ENCODE assay signal across 10 cellular contexts in genomic region chr4:125390126-125390525, GRCh38.
DNase-seq lines count a peak whose midpoint lies in the region; FAIRE-seq and TF ChIP-seq lines count a peak whose summit lies in the region.
"Had no signal": no experiment of that assay in that cellular context is flagged by ENCODE, and none has a peak within 500 bp of the region (broad histone marks: within the 10 kb centered on the region; RNA-seq: fewer than 3 reads in every experiment).

No MANE protein-coding gene starts in this region.

- intact Hi-C loops in dorsolateral prefrontal cortex (cut with DNase I): no loop called here

- no peak overlapping the region for H2BK15ac ChIP-seq in mesenchymal stem cell (ENCODE audit: low read depth, poor library complexity, severe bottlenecking)

- H3K27me3 Mint-ChIP-seq in activated CD4-positive, alpha-beta T cell treated with anti-CD3 and anti-CD28 coated beads, Interleukin-2, amount 10 ng/mL, durations not matched to agents 7 days and 5 days: no peaks in the 10 kb centered on the region

- no peaks in the 10 kb centered on the region for H3K27me3 ChIP-seq in dorsolateral prefrontal cortex
- H3K27me3 ChIP-seq in mesenchymal stem cell (ENCODE audit: control insufficient read depth in 1 of 2, insufficient read depth in 1 of 2, low read length in 2 of 2): no peaks in the 10 kb centered on the region
- H3K27me3 ChIP-seq in effector memory CD4-positive, alpha-beta T cell (replicated peaks; ENCODE audit: control insufficient read depth, insufficient read depth, low read length, poor library complexity, severe bottlenecking): no peaks in the 10 kb centered on the region

- no peaks in the 10 kb centered on the region for H3K79me1 ChIP-seq in mesenchymal stem cell (replicated peaks; ENCODE audit: low read length, poor library complexity, severe bottlenecking)

- peak overlapping the region in 1 of 2 experiments; percentile 49 for H2BK12ac ChIP-seq in mesenchymal stem cell (ENCODE audit: low read length in 2 of 2)

- H3K23ac ChIP-seq in mesenchymal stem cell (ENCODE audit: low read length in 2 of 2): no peak overlapping the region

- H3K4me3 ChIP-seq in dorsolateral prefrontal cortex (peak overlapping the region in 1 of 59 donors; percentile 4), mesenchymal stem cell (ENCODE audit: insufficient read depth in 1 of 2, low read depth in 1 of 2, low read length in 2 of 2) (peak overlapping the region in 1 of 2 experiments; percentile 55)
- H3K4me3 ChIP-seq in effector memory CD4-positive, alpha-beta T cell (ENCODE audit: insufficient read depth, low read depth, low read length, poor library complexity, severe bottlenecking): no peak overlapping the region

- no peak overlapping the region for H4K91ac ChIP-seq in mesenchymal stem cell (ENCODE audit: low read length)

- CTCF ChIA-PET in activated CD4-positive, alpha-beta T cell treated with anti-CD3 and anti-CD28 coated beads, Interleukin-2, amount 10 ng/mL, durations not matched to agents 7 days and 5 days (lab: Charles Lee): no interaction called here

- FAIRE-seq in urothelium cell line (lab: Jason Lieb, UNC): no peak
- FAIRE-seq: colon had no signal

- no peak for TF ChIP-seq CTCF in dorsolateral prefrontal cortex (IDR thresholded peaks at IDR 0.05 in 54 of 56, conservative IDR thresholded peaks at IDR 0.05 in 2 of 56; ENCODE audit: low read depth in 1 of 56, partially characterized antibody in 56 of 56)

- no peaks in the 10 kb centered on the region for H3K9me3 Mint-ChIP-seq in activated CD4-positive, alpha-beta T cell treated with anti-CD3 and anti-CD28 coated beads, Interleukin-2, amount 10 ng/mL, durations not matched to agents 7 days and 5 days

- H3K4me1 Mint-ChIP-seq in activated CD4-positive, alpha-beta T cell treated with anti-CD3 and anti-CD28 coated beads, Interleukin-2, amount 10 ng/mL, durations not matched to agents 7 days and 5 days: no peaks in the 10 kb centered on the region

- peaks cover 2% of the 10 kb centered on the region for H3K4me1 ChIP-seq in mesenchymal stem cell (ENCODE audit: control insufficient read depth, insufficient read depth, low read depth, low read length)
- no peaks in the 10 kb centered on the region for H3K4me1 ChIP-seq in effector memory CD4-positive, alpha-beta T cell (ENCODE audit: control insufficient read depth, insufficient read depth, low read length, poor library complexity, severe bottlenecking)

- H3K4me2 ChIP-seq in mesenchymal stem cell (ENCODE audit: low read length, poor library complexity, severe bottlenecking): no peak overlapping the region

- no peaks in the 10 kb centered on the region for H3K36me3 Mint-ChIP-seq in activated CD4-positive, alpha-beta T cell treated with anti-CD3 and anti-CD28 coated beads, Interleukin-2, amount 10 ng/mL, durations not matched to agents 7 days and 5 days (ENCODE audit: low read depth)

- no peaks in the 10 kb centered on the region for H3K36me3 ChIP-seq in mesenchymal stem cell (ENCODE audit: control insufficient read depth in 1 of 2, insufficient read depth in 2 of 2, low read depth in 1 of 2, low read length in 2 of 2)
- no peaks in the 10 kb centered on the region for H3K36me3 ChIP-seq in effector memory CD4-positive, alpha-beta T cell (ENCODE audit: control insufficient read depth, insufficient read depth, low read length)

- POLR2A ChIA-PET in activated CD4-positive, alpha-beta T cell treated with anti-CD3 and anti-CD28 coated beads, Interleukin-2, amount 10 ng/mL, durations not matched to agents 7 days and 5 days (lab: Charles Lee): no interaction called here

- H3K18ac ChIP-seq in mesenchymal stem cell (ENCODE audit: low read depth in 1 of 2, low read length in 2 of 2): peak overlapping the region; percentile 5 to 52

- WGBS in mesenchymal stem cell: 0% methylated on average over 2 of the region's 4 CpGs

- no peak overlapping the region for H3K14ac ChIP-seq in mesenchymal stem cell (ENCODE audit: low read length in 2 of 2)

- H3K4me3 Mint-ChIP-seq in activated CD4-positive, alpha-beta T cell treated with anti-CD3 and anti-CD28 coated beads, Interleukin-2, amount 10 ng/mL, durations not matched to agents 7 days and 5 days: no peak overlapping the region

- peak overlapping the region; percentile 40 for H3K9ac ChIP-seq in mesenchymal stem cell (ENCODE audit: low read length)

- no peak overlapping the region for H2AK5ac ChIP-seq in mesenchymal stem cell (ENCODE audit: low read length, severe bottlenecking)

- H2BK5ac ChIP-seq in mesenchymal stem cell (ENCODE audit: low read depth, low read length, poor library complexity, severe bottlenecking): no peak overlapping the region

- no peak overlapping the region for H2BK120ac ChIP-seq in mesenchymal stem cell (ENCODE audit: low read depth, low read length)

- H3K4ac ChIP-seq in mesenchymal stem cell (ENCODE audit: low read depth in 1 of 2, low read length in 2 of 2): no peak overlapping the region

- H4K8ac ChIP-seq in mesenchymal stem cell (ENCODE audit: low read length): peak overlapping the region; percentile 83

- DNase-seq in OCI-M1 (lab: John Stamatoyannopoulos, UW) (peak; percentile 16), dorsolateral prefrontal cortex (no peak), mesenchymal stem cell (peak; percentile 83), urothelium cell line (ENCODE audit: low spot score) (peak; percentile 20), GF-D8 (lab: John Stamatoyannopoulos, UW) (no peak)
- no peak for DNase-seq in effector memory CD4-positive, alpha-beta T cell
- DNase-seq in activated CD4-positive, alpha-beta T cell treated with anti-CD3 and anti-CD28 coated beads, Interleukin-2, amount 10 ng/mL, durations not matched to agents 7 days and 5 days: no peak
- DNase-seq: NCI-H1092 treated with DMSO at 0.1 percent for 48 hours, RPMI8226 had no signal

- H2AFZ ChIP-seq in mesenchymal stem cell (ENCODE audit: low read depth, low read length): no peak overlapping the region

- H3K27ac Mint-ChIP-seq in activated CD4-positive, alpha-beta T cell treated with anti-CD3 and anti-CD28 coated beads, Interleukin-2, amount 10 ng/mL, durations not matched to agents 7 days and 5 days: no peak overlapping the region

- H3K27ac ChIP-seq in dorsolateral prefrontal cortex (peak overlapping the region in 36 of 59 donors; percentile 1 to 66 (median 31)), mesenchymal stem cell (ENCODE audit: low read length, poor library complexity, severe bottlenecking) (peak overlapping the region; percentile 78)
- H3K27ac ChIP-seq in effector memory CD4-positive, alpha-beta T cell (ENCODE audit: insufficient read depth, low read length, poor library complexity, severe bottlenecking): no peak overlapping the region

- H3K9me3 ChIP-seq in mesenchymal stem cell (ENCODE audit: control insufficient read depth, low read length): no peaks in the 10 kb centered on the region
- H3K9me3 ChIP-seq in effector memory CD4-positive, alpha-beta T cell (ENCODE audit: control insufficient read depth, low read length): no peaks in the 10 kb centered on the region

Comparison
In these comparisons a context has a peak if more than half of its experiments do, and no peak if none do; other contexts are left out.
1. DNase-seq: peak in OCI-M1 (single experiment), mesenchymal stem cell (single experiment) and urothelium cell line (single experiment); none in dorsolateral prefrontal cortex (0 of 10), effector memory CD4-positive, alpha-beta T cell (0 of 3), activated CD4-positive, alpha-beta T cell treated with anti-CD3 and anti-CD28 coated beads, Interleukin-2, amount 10 ng/mL, durations not matched to agents 7 days and 5 days (single experiment) and GF-D8 (single experiment).